8 cellular contexts compared by ENCODE assay signal in the genomic region with DNA sequence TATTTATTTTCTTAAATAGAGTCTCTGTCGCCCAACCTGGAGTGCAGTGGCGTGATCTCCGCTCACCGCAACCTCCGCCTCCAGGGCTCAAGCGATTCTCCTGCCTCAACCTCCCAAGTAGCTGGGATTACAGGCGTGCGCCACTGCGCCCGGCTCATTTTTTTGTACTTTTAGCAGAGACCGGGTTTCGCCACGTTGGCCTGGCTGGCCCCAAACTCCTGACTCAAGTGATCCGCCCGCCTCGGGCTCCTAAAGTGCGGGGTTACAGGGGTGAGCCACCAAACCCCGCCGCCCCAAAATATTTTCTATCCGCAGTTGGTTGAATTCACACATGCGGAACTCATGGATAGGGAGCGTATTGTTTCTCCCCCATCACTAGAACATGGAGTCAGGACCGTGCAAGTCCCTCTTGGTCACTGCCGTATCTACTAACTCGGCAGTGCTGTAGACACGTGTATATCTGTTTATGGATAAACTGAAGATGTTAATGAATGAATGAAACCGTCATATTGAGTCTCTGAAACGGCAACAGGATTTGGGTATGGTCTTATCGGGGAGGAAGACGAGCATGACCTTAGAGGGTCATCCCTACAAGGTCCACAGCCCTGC. TPM values are rescaled to one million over a fixed set of nuclear protein-coding genes. Genes with fewer than 3 reads are reported as not detected.
DNase-seq lines count a peak whose midpoint lies in the region; ATAC-seq, FAIRE-seq and TF ChIP-seq lines count a peak whose summit lies in the region.

No MANE protein-coding gene starts in this region.

- H4K91ac ChIP-seq in mesenchymal stem cell (ENCODE audit: low read length): peak overlapping the region; percentile 96

- intact Hi-C loops in sciatic nerve (cut with DNase I): no loop called here

- peak overlapping the region; percentile 95 for H3K4me2 ChIP-seq in mesenchymal stem cell (ENCODE audit: low read length, poor library complexity, severe bottlenecking)

- H3K36me3 ChIP-seq in BE2C: no peaks in the 10 kb centered on the region; the same call in 1 of the 2 replicates
- no peaks in the 10 kb centered on the region for H3K36me3 ChIP-seq in bronchial epithelial cell (ENCODE audit: control insufficient read depth, insufficient read depth, low read length)
- H3K36me3 ChIP-seq in mesenchymal stem cell (ENCODE audit: control insufficient read depth in 1 of 2, insufficient read depth in 2 of 2, low read depth in 1 of 2, low read length in 2 of 2): no peaks in the 10 kb centered on the region

- peak overlapping the region; percentile 81 to 90 for H3K4ac ChIP-seq in mesenchymal stem cell (ENCODE audit: low read depth in 1 of 2, low read length in 2 of 2)

- peak overlapping the region; percentile 82 to 94 for H3K18ac ChIP-seq in mesenchymal stem cell (ENCODE audit: low read depth in 1 of 2, low read length in 2 of 2)

- peaks cover 35 to 55% (median 40%) of the 10 kb centered on the region in 3 donors for H3K4me1 Mint-ChIP-seq in IgD-negative memory B cell

- H3K4me3 ChIP-seq in BE2C (ENCODE audit: low read depth, low read length) (peak overlapping the region; percentile 84), bronchial epithelial cell (ENCODE audit: low read depth, low read length) (peak overlapping the region; percentile 93), mesenchymal stem cell (ENCODE audit: insufficient read depth in 1 of 2, low read depth in 1 of 2, low read length in 2 of 2) (peak overlapping the region; percentile 84 to 98)

- peak overlapping the region; percentile 91 to 100 (median 95) for H3K4me3 Mint-ChIP-seq in IgD-negative memory B cell

- H3K79me1 ChIP-seq in mesenchymal stem cell (replicated peaks; ENCODE audit: low read length, poor library complexity, severe bottlenecking): peaks cover 33% of the 10 kb centered on the region

- H3K27me3 ChIP-seq in BE2C: no peaks in the 10 kb centered on the region
- H3K27me3 ChIP-seq in bronchial epithelial cell (ENCODE audit: control insufficient read depth, insufficient read depth, low read length): no peaks in the 10 kb centered on the region
- H3K27me3 ChIP-seq in mesenchymal stem cell (ENCODE audit: control insufficient read depth in 1 of 2, insufficient read depth in 1 of 2, low read length in 2 of 2): no peaks in the 10 kb centered on the region

- H2BK15ac ChIP-seq in mesenchymal stem cell (ENCODE audit: low read depth, poor library complexity, severe bottlenecking): no peak overlapping the region

- peak overlapping the region in 1 of 2 experiments; percentile 98 for H3K14ac ChIP-seq in mesenchymal stem cell (ENCODE audit: low read length in 2 of 2)

- peak overlapping the region; percentile 94 for H4K8ac ChIP-seq in mesenchymal stem cell (ENCODE audit: low read length)

- H3K9me3 ChIP-seq in BE2C (no peaks in the 10 kb centered on the region), mesenchymal stem cell (ENCODE audit: control insufficient read depth, low read length) (no peaks in the 10 kb centered on the region)

- WGBS in mesenchymal stem cell: 59% methylated on average over 30 of the region's 30 CpGs

- H2AFZ ChIP-seq in mesenchymal stem cell (ENCODE audit: low read depth, low read length): peak overlapping the region; percentile 89

- no peak overlapping the region for H2BK5ac ChIP-seq in mesenchymal stem cell (ENCODE audit: low read depth, low read length, poor library complexity, severe bottlenecking)

- DNase-seq in BE2C (no peak), bronchial epithelial cell (ENCODE audit: low read depth) (no peak), mesenchymal stem cell (peak; percentile 34), SIG-M5 (lab: John Stamatoyannopoulos, UW) (no peak), NOMO-1 treated with dmso at 0.1 percent for 144 hours (lab: John Stamatoyannopoulos, UW; ENCODE audit: unreplicated experiment) (no peak), sciatic nerve (ENCODE audit: low spot score) (no peak)
- no peak for DNase-seq in stimulated activated CD8-positive, alpha-beta memory T cell treated with anti-CD3 and anti-CD28 coated beads, Interleukin-4, amount 100 ng/mL, for 48 hours

- H3K27ac Mint-ChIP-seq in IgD-negative memory B cell: peak overlapping the region; percentile 86 to 97 (median 95)

- peak overlapping the region; percentile 79 for H2BK120ac ChIP-seq in mesenchymal stem cell (ENCODE audit: low read depth, low read length)

- H3K9ac ChIP-seq in mesenchymal stem cell (ENCODE audit: low read length): peak overlapping the region; percentile 99

- no peak for ATAC-seq in sciatic nerve

- peak overlapping the region in 1 of 2 experiments; percentile 54 for H2BK12ac ChIP-seq in mesenchymal stem cell (ENCODE audit: low read length in 2 of 2)

- TF ChIP-seq CTCF in BE2C (IDR thresholded peaks at IDR 0.05; ENCODE audit: low read depth, low read length): no peak
- TF ChIP-seq CTCF in bronchial epithelial cell (IDR thresholded peaks at IDR 0.05; ENCODE audit: insufficient read depth, low read length, severe bottlenecking): no peak

- H2AK5ac ChIP-seq in mesenchymal stem cell (ENCODE audit: low read length, severe bottlenecking): no peak overlapping the region

- H3K9me3 Mint-ChIP-seq in IgD-negative memory B cell: no peaks in the 10 kb centered on the region

- no peaks in the 10 kb centered on the region for H3K27me3 Mint-ChIP-seq in IgD-negative memory B cell

- no peak for FAIRE-seq in bronchial epithelial cell (lab: Jason Lieb, UNC)

- H3K36me3 Mint-ChIP-seq in IgD-negative memory B cell: no peaks in the 10 kb centered on the region

- H3K4me1 ChIP-seq in BE2C: no peaks in the 10 kb centered on the region
- peaks cover 6% of the 10 kb centered on the region for H3K4me1 ChIP-seq in mesenchymal stem cell (ENCODE audit: control insufficient read depth, insufficient read depth, low read depth, low read length)

- peak overlapping the region; percentile 16 to 98 for H3K23ac ChIP-seq in mesenchymal stem cell (ENCODE audit: low read length in 2 of 2)

- H3K27ac ChIP-seq in mesenchymal stem cell (ENCODE audit: low read length, poor library complexity, severe bottlenecking): no peak overlapping the region

RNA-seq across cellular contexts. Expression of gene MKKS, which starts 0.9 kb away (rescaled TPM):
- 21.0 TPM for polyA plus RNA-seq in BE2C (2012; ENCODE audit: insufficient read depth, insufficient read length, low read depth)
- 30.4 TPM for polyA plus RNA-seq in IgD-negative memory B cell
- total RNA-seq in bronchial epithelial cell (5.3 and 7.6 TPM in 2 replicates), sciatic nerve (15.0 TPM)
- 8.4 TPM for polyA plus RNA-seq in mesenchymal stem cell (2013, experiment 1 of 2)
- polyA plus RNA-seq in mesenchymal stem cell (2013, experiment 2 of 2): 9.5 TPM

RNA-seq across cellular contexts. Expression of gene SLX4IP, which starts 2.0 kb away (rescaled TPM):
- polyA plus RNA-seq in BE2C (2012; ENCODE audit: insufficient read depth, insufficient read length, low read depth): 1.6 TPM
- 2.0 TPM for polyA plus RNA-seq in IgD-negative memory B cell
- total RNA-seq in bronchial epithelial cell (3.9 and 4.9 TPM in 2 replicates), sciatic nerve (4.6 TPM)
- polyA plus RNA-seq in mesenchymal stem cell (2013, experiment 1 of 2): 1.6 TPM
- 1.6 TPM for polyA plus RNA-seq in mesenchymal stem cell (2013, experiment 2 of 2)
